ENCODE assay signal across 9 cellular contexts in the genomic region with DNA sequence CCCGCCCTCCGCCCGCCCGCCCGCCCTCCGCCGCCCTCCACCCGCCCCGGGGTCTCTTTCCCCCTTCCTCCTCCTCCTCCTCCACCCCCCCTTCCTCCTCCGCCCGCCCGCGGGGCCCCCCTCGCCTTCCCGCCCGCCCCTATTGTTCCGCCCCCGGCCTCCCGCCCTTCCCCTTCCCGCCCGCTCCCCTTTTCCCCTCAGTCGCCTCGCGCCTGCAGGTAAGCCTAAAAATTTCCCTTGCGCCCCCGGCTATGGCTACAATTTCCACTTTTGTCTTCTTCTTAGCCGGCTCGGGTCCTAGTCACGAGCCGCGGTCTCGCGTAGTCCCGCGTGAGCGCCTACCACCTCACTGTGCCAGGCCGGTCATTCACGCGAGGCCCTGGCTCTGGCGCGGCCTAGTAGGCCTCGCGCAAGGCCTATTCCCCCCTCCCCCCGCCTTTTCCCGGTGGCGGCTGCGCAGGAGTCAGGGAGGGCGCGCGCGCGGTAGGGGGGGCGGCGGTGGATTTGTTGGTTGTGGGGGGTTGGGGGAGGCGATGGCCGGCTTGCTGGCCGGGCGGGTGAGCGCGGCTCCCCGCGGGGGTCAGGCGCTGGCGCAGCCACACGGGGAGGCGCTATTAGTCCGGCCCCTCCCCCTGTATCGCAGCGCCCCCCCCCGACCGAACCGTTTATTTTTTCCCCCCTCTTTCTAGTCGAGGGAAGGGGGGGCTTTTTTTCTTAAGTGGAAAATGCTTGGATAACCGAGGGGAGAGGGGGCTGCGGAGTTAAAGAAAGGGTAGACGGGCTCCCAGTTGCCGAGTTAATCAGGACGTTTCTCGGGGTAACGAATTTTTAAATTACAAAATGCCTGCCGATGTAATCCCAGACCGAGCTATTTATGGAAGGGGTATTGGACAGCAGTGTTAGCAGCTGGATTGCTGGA. TPM values are rescaled to one million over a fixed set of nuclear protein-coding genes. Genes with fewer than 3 reads are reported as not detected.
DNase-seq lines count a peak whose midpoint lies in the region; ATAC-seq, FAIRE-seq and TF ChIP-seq lines count a peak whose summit lies in the region.
"Had no signal": no experiment of that assay in that cellular context is flagged by ENCODE, and none has a peak within 500 bp of the region (broad histone marks: within the 10 kb centered on the region; RNA-seq: fewer than 3 reads in every experiment).

No MANE protein-coding gene starts in this region.

- FAIRE-seq in keratinocyte (lab: Jason Lieb, UNC), result no peak

- no peak for TF ChIP-seq POLR2A in spleen (IDR thresholded peaks at IDR 0.05)

- peak overlapping the region; percentile 92 for H3K4me2 ChIP-seq in keratinocyte (ENCODE audit: control insufficient read depth, extremely low read depth, insufficient read depth, low read depth, low read length)

- H3K4me1 Mint-ChIP-seq in CD8-positive, alpha-beta T cell (ENCODE audit: low read depth), result peaks cover 44% of the 10 kb centered on the region

- peak overlapping the region; percentile 99 for H3K27ac Mint-ChIP-seq in CD8-positive, alpha-beta T cell

- peaks cover 28% of the 10 kb centered on the region for H3K36me3 ChIP-seq in CD8-positive, alpha-beta T cell (ENCODE audit: insufficient read depth, low read length)
- H3K36me3 ChIP-seq in HEK293 (ENCODE audit: control insufficient read depth in 2 of 2, insufficient read depth in 1 of 2, low read length in 2 of 2) (peaks cover 31 to 56% of the 10 kb centered on the region in 2 experiments), keratinocyte (ENCODE audit: control insufficient read depth in 2 of 2, extremely low read depth in 1 of 2, insufficient read depth in 2 of 2, low read length in 2 of 2) (peaks cover 26 to 44% of the 10 kb centered on the region in 2 experiments), spleen (peaks cover 10 to 70% (median 45%) of the 10 kb centered on the region in 6 donors)

- intact Hi-C loops in CD8-positive, alpha-beta T cell (cut with DNase I, micrococcal nuclease), result loop anchor here (1.0 to 5.0 kb wide), 8 partner anchors 16 to 446 kb away; a partner anchor contains a TSS
- intact Hi-C loops in spleen (cut with DNase I; ENCODE audit: low total_unique reads), result loop anchor here (10.0 kb wide), 1 partner anchor 52 kb away; a partner anchor contains a TSS

- CTCF ChIA-PET in CD8-positive, alpha-beta T cell (lab: Charles Lee), result interaction anchor here (0.6 to 0.8 kb wide), 2 partner anchors 15 to 23 kb away, joined by 3 read pairs; no protein-coding TSS in a partner anchor
- CTCF ChIA-PET in HEK293 (lab: Yijun Ruan, JAX), result interaction anchor here (0.6 kb wide), 2 partner anchors 11 to 51 kb away, joined by 3 read pairs; no protein-coding TSS in a partner anchor

- TF ChIP-seq CTCF in CD8-positive, alpha-beta T cell (IDR thresholded peaks at IDR 0.05), result peak; percentile 24
- TF ChIP-seq CTCF in HEK293 (tag by site-specific recombination; IDR thresholded peaks at IDR 0.05) (peak; percentile 90), keratinocyte (optimal IDR thresholded peaks at IDR 0.05 in 1 of 3, IDR thresholded peaks at IDR 0.05 in 1 of 3, conservative IDR thresholded peaks at IDR 0.05 in 1 of 3; ENCODE audit: extremely low read depth in 1 of 3, insufficient read depth in 2 of 3, low read length in 3 of 3) (peak in 1 of 3 experiments; percentile 48), spleen (IDR thresholded peaks at IDR 0.05 in 8 of 11, conservative IDR thresholded peaks at IDR 0.05 in 3 of 11) (peak in 8 of 11 experiments; percentile 25 to 69 (median 50))

- peak; percentile 32 for ATAC-seq in CD8-positive, alpha-beta T cell
- no peak for ATAC-seq in GM18907 (IDR thresholded peaks at IDR 0.05; ENCODE audit: unreplicated experiment)

- 0 to 1% (median 1%) methylated on average over 28 to 68 of the region's 82 CpGs for WGBS in spleen, 5 donors

- no peaks in the 10 kb centered on the region for H3K9me1 ChIP-seq in keratinocyte (ENCODE audit: control insufficient read depth, extremely low read depth, insufficient read depth, low read length)

- peaks cover 26% of the 10 kb centered on the region for H4K20me1 ChIP-seq in keratinocyte (ENCODE audit: control insufficient read depth, extremely low read depth, insufficient read depth, low read length)

- no peaks in the 10 kb centered on the region for H3K27me3 Mint-ChIP-seq in CD8-positive, alpha-beta T cell (ENCODE audit: low read depth)

- dilution Hi-C loops in keratinocyte (cut with MboI; ENCODE audit: extremely low pct_ligation_motif_present, low sequenced_read_pairs), result no loop called here

- POLR2A ChIA-PET in CD8-positive, alpha-beta T cell (lab: Charles Lee), result interaction anchor here (0.9 to 2.3 kb wide), 9 partner anchors 10 to 272 kb away, joined by 3 to 9 read pairs (median 4); a partner anchor contains a TSS
- POLR2A ChIA-PET in HEK293 (lab: Yijun Ruan, JAX), result interaction anchor here (0.7 to 1.2 kb wide), 6 partner anchors 8 to 108 kb away, joined by 3 to 4 read pairs (median 3); a partner anchor contains a TSS

- H3K9me3 Mint-ChIP-seq in CD8-positive, alpha-beta T cell, result no peaks in the 10 kb centered on the region

- peak overlapping the region; percentile 95 for H3K9ac ChIP-seq in keratinocyte (ENCODE audit: control insufficient read depth, extremely low read depth, insufficient read depth, low read length)

- DNase-seq in CD8-positive, alpha-beta T cell, result peak; percentile 66 to 91 (median 79)
- DNase-seq in NCI-H2171 (lab: John Stamatoyannopoulos, UW), result peak; percentile 63
- DNase-seq in activated CD4-positive, CD25-positive, alpha-beta regulatory T cell treated with anti-CD3 and anti-CD28 coated beads, Interleukin-2, amount 50 U/mL, for 72 hours, result peak; percentile 82
- peak; percentile 75 for DNase-seq in central memory CD4-positive, alpha-beta T cell
- no peak for DNase-seq in keratinocyte (ENCODE audit: low read depth, low spot score)
- peak; percentile 95 for DNase-seq in spleen

- peaks cover 50% of the 10 kb centered on the region for H3K79me2 ChIP-seq in keratinocyte (ENCODE audit: control insufficient read depth, insufficient read depth, low read length)

- H3K27me3 ChIP-seq in CD8-positive, alpha-beta T cell (ENCODE audit: insufficient read depth, low read length), result no peaks in the 10 kb centered on the region
- no peaks in the 10 kb centered on the region for H3K27me3 ChIP-seq in keratinocyte (ENCODE audit: control insufficient read depth, extremely low read depth, insufficient read depth, low read length)
- no peaks in the 10 kb centered on the region for H3K27me3 ChIP-seq in spleen (replicated peaks in 1 of 7)

- no peak overlapping the region for H2AFZ ChIP-seq in keratinocyte (ENCODE audit: control insufficient read depth, low read length)

- H3K27ac ChIP-seq in CD8-positive, alpha-beta T cell (ENCODE audit: low read depth, low read length), result peak overlapping the region; percentile 80
- peak overlapping the region; percentile 98 for H3K27ac ChIP-seq in HEK293 (ENCODE audit: extremely low read depth, low read depth, low read length)
- H3K27ac ChIP-seq in keratinocyte (ENCODE audit: control insufficient read depth, insufficient read depth, low read length), result peak overlapping the region; percentile 85
- peak overlapping the region; percentile 84 to 97 (median 97) for H3K27ac ChIP-seq in spleen

- peaks cover 27% of the 10 kb centered on the region for H3K4me1 ChIP-seq in CD8-positive, alpha-beta T cell (ENCODE audit: insufficient read depth, low read length)
- peaks cover 3% of the 10 kb centered on the region for H3K4me1 ChIP-seq in HEK293 (ENCODE audit: control insufficient read depth, insufficient read depth, low read length)
- peaks cover 13% of the 10 kb centered on the region for H3K4me1 ChIP-seq in keratinocyte (ENCODE audit: control insufficient read depth, extremely low read depth, insufficient read depth, low read length)
- peaks cover 25 to 63% (median 37%) of the 10 kb centered on the region in 6 donors for H3K4me1 ChIP-seq in spleen

- H3K4me3 ChIP-seq in CD8-positive, alpha-beta T cell (ENCODE audit: low read depth, low read length), result peak overlapping the region; percentile 81
- H3K4me3 ChIP-seq in HEK293 (ENCODE audit: low read depth, low read length) (peak overlapping the region; percentile 99), keratinocyte (ENCODE audit: control insufficient read depth in 2 of 3, extremely low read depth in 1 of 3, insufficient read depth in 2 of 3, low read depth in 1 of 3, low read length in 3 of 3) (peak overlapping the region; percentile 69 to 96 (median 92)), spleen (peak overlapping the region; percentile 59 to 83 (median 69))

- no peaks in the 10 kb centered on the region for H3K9me3 ChIP-seq in CD8-positive, alpha-beta T cell (ENCODE audit: low read length)
- H3K9me3 ChIP-seq in HEK293 (ENCODE audit: control insufficient read depth, insufficient read depth, low read depth, low read length) (no peaks in the 10 kb centered on the region), keratinocyte (ENCODE audit: control insufficient read depth, low read depth, low read length) (no peaks in the 10 kb centered on the region), spleen (no peaks in the 10 kb centered on the region)

- peaks cover 53% of the 10 kb centered on the region for H3K36me3 Mint-ChIP-seq in CD8-positive, alpha-beta T cell

- peak overlapping the region; percentile 99 for H3K4me3 Mint-ChIP-seq in CD8-positive, alpha-beta T cell

RNA-seq across cellular contexts. Expression of a gene that starts 0.5 kb away (rescaled TPM):
- 1,000 to 10,000 TPM; 1,250 to 1,255 TPM for total RNA-seq in CD8-positive, alpha-beta T cell
- polyA plus RNA-seq in keratinocyte (179 to 329 TPM (median 238 TPM) in 3 replicates), spleen (100 to 1,000 TPM; 449 to 459 (median 459) TPM)
- 416 TPM for polyA plus RNA-seq in keratinocyte (2011; ENCODE audit: low read depth)
- polyA plus RNA-seq in keratinocyte (2011; cell fraction: cytosol; rRNA removed), result 288 and 302 TPM in 2 replicates
- 296 and 334 TPM in 2 replicates for polyA plus RNA-seq in keratinocyte (2011; cell fraction: nucleus; rRNA removed)
- polyA plus RNA-seq in keratinocyte (2012; ENCODE audit: low replicate concordance), result 433 and 498 TPM in 2 replicates
- 381 to 766 TPM (median 570 TPM) in 3 replicates for polyA minus RNA-seq in keratinocyte
- polyA minus RNA-seq in keratinocyte (2011; cell fraction: cytosol; rRNA and poly(A)+ RNA removed), result 308 TPM
- polyA minus RNA-seq in keratinocyte (2011; cell fraction: nucleus; rRNA and poly(A)+ RNA removed), result 104 and 166 TPM in 2 replicates
- total RNA-seq in spleen, result 100 to 1,000 TPM; 547 to 779 (median 652) TPM

RNA-seq across cellular contexts. Expression of a gene that starts 10.9 kb away (rescaled TPM):
- 100 to 1,000 TPM; 131 to 155 TPM for total RNA-seq in CD8-positive, alpha-beta T cell
- polyA plus RNA-seq in keratinocyte, result 81.1 to 128 TPM (median 104 TPM) in 3 replicates
- polyA plus RNA-seq in keratinocyte (2011; ENCODE audit: low read depth), result 69.6 TPM
- 152 and 166 TPM in 2 replicates for polyA plus RNA-seq in keratinocyte (2011; cell fraction: cytosol; rRNA removed)
- polyA plus RNA-seq in keratinocyte (2011; cell fraction: nucleus; rRNA removed), result 67.9 and 77.8 TPM in 2 replicates
- polyA plus RNA-seq in keratinocyte (2012; ENCODE audit: low replicate concordance), result 120 and 191 TPM in 2 replicates
- 85.6 to 98.3 TPM (median 88.7 TPM) in 3 replicates for polyA minus RNA-seq in keratinocyte
- polyA minus RNA-seq in keratinocyte (2011; cell fraction: cytosol; rRNA and poly(A)+ RNA removed), result 62.2 TPM
- polyA minus RNA-seq in keratinocyte (2011; cell fraction: nucleus; rRNA and poly(A)+ RNA removed), result 10.1 and 18.5 TPM in 2 replicates
- total RNA-seq in spleen, result 100 to 1,000 TPM; 127 to 230 (median 197) TPM
- 100 to 1,000 TPM; 217 to 262 (median 223) TPM for polyA plus RNA-seq in spleen

RNA-seq across cellular contexts. Expression of a gene that starts 28.8 kb away (rescaled TPM):
- total RNA-seq in CD8-positive, alpha-beta T cell, result not detected
- polyA plus RNA-seq in keratinocyte (0.04 TPM in 1 of 3 replicates, not detected in the others), spleen (1 to 10 TPM; 1.2 to 7.4 (median 1.7) TPM)
- polyA plus RNA-seq in keratinocyte (2011; ENCODE audit: low read depth), result not detected
- not detected in 2 replicates for polyA plus RNA-seq in keratinocyte (2011; cell fraction: cytosol; rRNA removed)
- not detected in 2 replicates for polyA plus RNA-seq in keratinocyte (2011; cell fraction: nucleus; rRNA removed)
- not detected in 2 replicates for polyA plus RNA-seq in keratinocyte (2012; ENCODE audit: low replicate concordance)
- polyA minus RNA-seq in keratinocyte, result not detected in 3 replicates
- polyA minus RNA-seq in keratinocyte (2011; cell fraction: cytosol; rRNA and poly(A)+ RNA removed), result not detected
- polyA minus RNA-seq in keratinocyte (2011; cell fraction: nucleus; rRNA and poly(A)+ RNA removed), result not detected in 2 replicates
- 10 to 100 TPM in 3 of 7 donors, 1 to 10 TPM in 4; 3.7 to 20.6 (median 8.8) TPM for total RNA-seq in spleen
- total RNA-seq: glomerular endothelial cell had no signal

RNA-seq across cellular contexts. Expression of a gene that starts 46.8 kb away (rescaled TPM):
- total RNA-seq in CD8-positive, alpha-beta T cell, result 10 to 100 TPM; 11.1 to 12.9 TPM
- polyA plus RNA-seq in keratinocyte (8.7 to 21.8 TPM (median 13.4 TPM) in 3 replicates), spleen (10 to 100 TPM in 2 of 3 donors, 1 to 10 TPM in 1; 8.0 to 13.7 (median 10.9) TPM)
- polyA plus RNA-seq in keratinocyte (2011; ENCODE audit: low read depth), result 5.1 TPM
- polyA plus RNA-seq in keratinocyte (2011; cell fraction: cytosol; rRNA removed), result 4.5 and 5.4 TPM in 2 replicates
- 45.3 and 68.1 TPM in 2 replicates for polyA plus RNA-seq in keratinocyte (2011; cell fraction: nucleus; rRNA removed)
- polyA plus RNA-seq in keratinocyte (2012; ENCODE audit: low replicate concordance), result 5.9 and 7.0 TPM in 2 replicates
- polyA minus RNA-seq in keratinocyte, result 10.7 to 16.4 TPM (median 13.3 TPM) in 3 replicates
- polyA minus RNA-seq in keratinocyte (2011; cell fraction: cytosol; rRNA and poly(A)+ RNA removed), result 6.3 TPM
- polyA minus RNA-seq in keratinocyte (2011; cell fraction: nucleus; rRNA and poly(A)+ RNA removed), result 8.4 and 13.5 TPM in 2 replicates
- total RNA-seq in spleen, result 10 to 100 TPM; 13.6 to 27.4 (median 20.8) TPM

RNA-seq across cellular contexts. Expression of a gene that starts 48.7 kb away (rescaled TPM):
- total RNA-seq in CD8-positive, alpha-beta T cell, result 10 to 100 TPM; 22.9 to 23.9 TPM
- polyA plus RNA-seq in keratinocyte (21.0 to 30.3 TPM (median 28.4 TPM) in 3 replicates), spleen (10 to 100 TPM; 29.0 to 57.1 (median 42.7) TPM)
- 3.2 TPM for polyA plus RNA-seq in keratinocyte (2011; ENCODE audit: low read depth)
- polyA plus RNA-seq in keratinocyte (2011; cell fraction: cytosol; rRNA removed), result 16.6 and 25.3 TPM in 2 replicates
- 51.7 and 52.1 TPM in 2 replicates for polyA plus RNA-seq in keratinocyte (2011; cell fraction: nucleus; rRNA removed)
- polyA plus RNA-seq in keratinocyte (2012; ENCODE audit: low replicate concordance), result 16.9 and 28.4 TPM in 2 replicates
- polyA minus RNA-seq in keratinocyte, result 19.0 to 24.6 TPM (median 20.8 TPM) in 3 replicates
- 24.7 TPM for polyA minus RNA-seq in keratinocyte (2011; cell fraction: cytosol; rRNA and poly(A)+ RNA removed)
- polyA minus RNA-seq in keratinocyte (2011; cell fraction: nucleus; rRNA and poly(A)+ RNA removed), result 9.2 and 9.8 TPM in 2 replicates
- total RNA-seq in spleen, result 10 to 100 TPM; 25.9 to 43.7 (median 31.8) TPM
